ENCODE assay signal across 7 cellular contexts in the genomic region with DNA sequence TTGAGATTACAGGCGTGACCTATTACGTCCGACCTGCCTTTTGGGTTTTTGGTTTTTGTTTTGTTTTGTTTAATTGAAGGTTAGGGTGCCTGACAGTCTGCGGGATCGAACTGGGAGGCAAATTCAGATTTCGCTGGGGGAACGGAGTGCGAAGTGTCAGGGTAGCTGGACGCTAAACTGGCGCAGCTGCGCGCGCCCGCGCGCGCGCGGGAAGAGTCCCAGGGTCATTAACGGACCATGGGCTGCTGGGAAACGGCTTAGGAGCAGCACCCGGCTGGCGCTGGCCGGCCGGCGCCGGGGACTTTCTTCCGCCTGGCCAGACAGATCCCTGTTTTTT. TPM values are rescaled to one million over a fixed set of nuclear protein-coding genes. Genes with fewer than 3 reads are reported as not detected.
DNase-seq lines count a peak whose midpoint lies in the region; ATAC-seq and TF ChIP-seq lines count a peak whose summit lies in the region.

No MANE protein-coding gene starts in this region.

- WGBS in esophagus squamous epithelium, 2 donors, result 0 to 1% methylated on average over 12 to 28 of the region's 28 CpGs

- H3K27me3 ChIP-seq in esophagus squamous epithelium (no peaks in the 10 kb centered on the region), muscle layer of duodenum (ENCODE audit: low read depth, low read length) (no peaks in the 10 kb centered on the region), subcutaneous abdominal adipose tissue (ENCODE audit: control insufficient read depth in 5 of 5, insufficient read depth in 4 of 5, low read length in 5 of 5) (no peaks in the 10 kb centered on the region)

- peaks cover 59% of the 10 kb centered on the region for H3K36me3 Mint-ChIP-seq in activated CD8-positive, alpha-beta T cell treated with anti-CD3 and anti-CD28 coated beads, Interleukin-2, amount 10 ng/mL, durations not matched to agents 7 days and 5 days (ENCODE audit: low read depth)

- H3K4me1 Mint-ChIP-seq in activated CD8-positive, alpha-beta T cell treated with anti-CD3 and anti-CD28 coated beads, Interleukin-2, amount 10 ng/mL, durations not matched to agents 7 days and 5 days (ENCODE audit: low read depth), result peaks cover 51% of the 10 kb centered on the region

- H3K9me3 Mint-ChIP-seq in activated CD8-positive, alpha-beta T cell treated with anti-CD3 and anti-CD28 coated beads, Interleukin-2, amount 10 ng/mL, durations not matched to agents 7 days and 5 days (ENCODE audit: insufficient read depth), result no peaks in the 10 kb centered on the region

- DNase-seq in GM12864 (ENCODE audit: low read depth) (peak; percentile 67), NCI-H526 (lab: John Stamatoyannopoulos, UW) (peak; percentile 84 to 96), esophagus squamous epithelium (lab: John Stamatoyannopoulos, UW) (no peak)
- DNase-seq in activated CD8-positive, alpha-beta T cell treated with anti-CD3 and anti-CD28 coated beads, Interleukin-2, amount 10 ng/mL, durations not matched to agents 7 days and 5 days, result peak; percentile 73

- peak overlapping the region; percentile 92 to 98 (median 96) for H3K27ac ChIP-seq in esophagus squamous epithelium
- peak overlapping the region; percentile 95 for H3K27ac ChIP-seq in muscle layer of duodenum (ENCODE audit: low read length)
- peak overlapping the region; percentile 97 for H3K27ac ChIP-seq in subcutaneous abdominal adipose tissue (ENCODE audit: low read depth, low read length)

- H3K36me3 ChIP-seq in esophagus squamous epithelium (peaks cover under 1 to 30% (median 18%) of the 10 kb centered on the region in 3 donors), muscle layer of duodenum (ENCODE audit: control insufficient read depth in 1 of 2, insufficient read depth in 2 of 2, low read length in 2 of 2) (peaks cover 16 to 26% of the 10 kb centered on the region in 2 donors), subcutaneous abdominal adipose tissue (ENCODE audit: control insufficient read depth in 5 of 5, insufficient read depth in 5 of 5, low read length in 5 of 5) (peaks cover 3 to 24% (median 22%) of the 10 kb centered on the region in 5 donors)

- CTCF ChIA-PET in activated CD8-positive, alpha-beta T cell treated with anti-CD3 and anti-CD28 coated beads, Interleukin-2, amount 10 ng/mL, durations not matched to agents 7 days and 5 days (lab: Charles Lee), result interaction anchor here (0.9 to 1.5 kb wide), 5 partner anchors 29 to 293 kb away, joined by 3 to 5 read pairs (median 4); partner anchors contain the start of gene NEU1

- no peak for TF ChIP-seq CTCF in GM12864 (IDR thresholded peaks at IDR 0.05; ENCODE audit: low read depth, low read length, missing control alignments)
- TF ChIP-seq CTCF in esophagus squamous epithelium (IDR thresholded peaks at IDR 0.05), result no peak

- TF ChIP-seq POLR2A in esophagus squamous epithelium (IDR thresholded peaks at IDR 0.05), result peak in 2 of 4 donors; percentile 21 to 57

- peak overlapping the region; percentile 98 for H3K4me3 Mint-ChIP-seq in activated CD8-positive, alpha-beta T cell treated with anti-CD3 and anti-CD28 coated beads, Interleukin-2, amount 10 ng/mL, durations not matched to agents 7 days and 5 days

- peak; percentile 37 for ATAC-seq in HG03196 (IDR thresholded peaks at IDR 0.05; ENCODE audit: unreplicated experiment)
- ATAC-seq in activated CD8-positive, alpha-beta T cell treated with anti-CD3 and anti-CD28 coated beads, Interleukin-2, amount 10 ng/mL, durations not matched to agents 7 days and 5 days, result peak; percentile 32

- peak overlapping the region; percentile 77 to 96 (median 92) for H3K9ac ChIP-seq in subcutaneous abdominal adipose tissue (ENCODE audit: low read length in 5 of 5)

- no peaks in the 10 kb centered on the region for H3K9me3 ChIP-seq in esophagus squamous epithelium
- H3K9me3 ChIP-seq in muscle layer of duodenum (ENCODE audit: control insufficient read depth in 1 of 2, low read length in 2 of 2), result no peaks in the 10 kb centered on the region
- no peaks in the 10 kb centered on the region for H3K9me3 ChIP-seq in subcutaneous abdominal adipose tissue (ENCODE audit: control insufficient read depth in 5 of 5, low read length in 5 of 5)

- peaks cover 22 to 83% (median 54%) of the 10 kb centered on the region in 3 donors for H3K4me1 ChIP-seq in esophagus squamous epithelium
- H3K4me1 ChIP-seq in muscle layer of duodenum (ENCODE audit: control insufficient read depth in 1 of 2, insufficient read depth in 2 of 2, low read length in 2 of 2), result peaks cover 13 to 38% of the 10 kb centered on the region in 2 donors
- peaks cover 10 to 65% (median 44%) of the 10 kb centered on the region in 5 donors for H3K4me1 ChIP-seq in subcutaneous abdominal adipose tissue (ENCODE audit: control insufficient read depth in 5 of 5, insufficient read depth in 5 of 5, low read length in 5 of 5)

- no peaks in the 10 kb centered on the region for H3K27me3 Mint-ChIP-seq in activated CD8-positive, alpha-beta T cell treated with anti-CD3 and anti-CD28 coated beads, Interleukin-2, amount 10 ng/mL, durations not matched to agents 7 days and 5 days (ENCODE audit: low read depth)

- H3K27ac Mint-ChIP-seq in activated CD8-positive, alpha-beta T cell treated with anti-CD3 and anti-CD28 coated beads, Interleukin-2, amount 10 ng/mL, durations not matched to agents 7 days and 5 days, result peak overlapping the region; percentile 92

- peak overlapping the region; percentile 96 for H3K4me3 ChIP-seq in GM12864 (ENCODE audit: low read depth, low read length)
- H3K4me3 ChIP-seq in esophagus squamous epithelium, result peak overlapping the region; percentile 81 to 99 (median 90)
- peak overlapping the region; percentile 86 to 96 for H3K4me3 ChIP-seq in muscle layer of duodenum (ENCODE audit: low read depth in 1 of 2, low read length in 2 of 2)
- peak overlapping the region; percentile 91 to 98 (median 95) for H3K4me3 ChIP-seq in subcutaneous abdominal adipose tissue (ENCODE audit: low read depth in 1 of 5, low read length in 5 of 5)

- intact Hi-C loops in esophagus squamous epithelium (cut with DNase I), result loop anchor here (10.0 kb wide), 2 partner anchors 100 to 150 kb away; partner anchors contain the start of genes CLIC1 and LY6G5C

- POLR2A ChIA-PET in activated CD8-positive, alpha-beta T cell treated with anti-CD3 and anti-CD28 coated beads, Interleukin-2, amount 10 ng/mL, durations not matched to agents 7 days and 5 days (lab: Charles Lee), result interaction anchor here (1.0 to 3.1 kb wide), 7 partner anchors 10 to 169 kb away, joined by 3 to 10 read pairs (median 7); partner anchors contain the start of genes ABHD16A, CSNK2B, GPANK1 and MSH5

RNA-seq across cellular contexts. Expression of gene HSPA1B, which starts 6.8 kb away (rescaled TPM):
- 10 to 100 TPM; 84.6 to 87.1 TPM for total RNA-seq in activated CD8-positive, alpha-beta T cell treated with anti-CD3 and anti-CD28 coated beads, Interleukin-2, amount 10 ng/mL, durations not matched to agents 7 days and 5 days
- total RNA-seq in esophagus squamous epithelium, result 100 to 1,000 TPM; 209 to 553 (median 252) TPM

RNA-seq across cellular contexts. Expression of gene HSPA1A, which starts 19.0 kb away (rescaled TPM):
- total RNA-seq in activated CD8-positive, alpha-beta T cell treated with anti-CD3 and anti-CD28 coated beads, Interleukin-2, amount 10 ng/mL, durations not matched to agents 7 days and 5 days, result 10 to 100 TPM; 75.6 to 75.7 TPM
- 100 to 1,000 TPM; 158 to 362 (median 223) TPM for total RNA-seq in esophagus squamous epithelium

RNA-seq across cellular contexts. Expression of gene HSPA1L, which starts 19.3 kb away (rescaled TPM):
- total RNA-seq in activated CD8-positive, alpha-beta T cell treated with anti-CD3 and anti-CD28 coated beads, Interleukin-2, amount 10 ng/mL, durations not matched to agents 7 days and 5 days, result 1 to 10 TPM; 3.0 to 3.1 TPM
- total RNA-seq in esophagus squamous epithelium, result under 1 TPM; 0.35 to 0.97 (median 0.57) TPM

RNA-seq across cellular contexts. Expression of gene LSM2, which starts 27.6 kb away (rescaled TPM):
- 100 to 1,000 TPM; 123 to 128 TPM for total RNA-seq in activated CD8-positive, alpha-beta T cell treated with anti-CD3 and anti-CD28 coated beads, Interleukin-2, amount 10 ng/mL, durations not matched to agents 7 days and 5 days
- 10 to 100 TPM; 27.1 to 70.8 (median 36.6) TPM for total RNA-seq in esophagus squamous epithelium

RNA-seq across cellular contexts. Expression of gene NEU1, which starts 28.3 kb away (rescaled TPM):
- total RNA-seq in activated CD8-positive, alpha-beta T cell treated with anti-CD3 and anti-CD28 coated beads, Interleukin-2, amount 10 ng/mL, durations not matched to agents 7 days and 5 days, result 10 to 100 TPM; 16.5 to 17.8 TPM
- total RNA-seq in esophagus squamous epithelium, result 10 to 100 TPM; 13.6 to 23.6 (median 17.3) TPM
